8 cellular contexts compared by ENCODE assay signal in the genomic region with DNA sequence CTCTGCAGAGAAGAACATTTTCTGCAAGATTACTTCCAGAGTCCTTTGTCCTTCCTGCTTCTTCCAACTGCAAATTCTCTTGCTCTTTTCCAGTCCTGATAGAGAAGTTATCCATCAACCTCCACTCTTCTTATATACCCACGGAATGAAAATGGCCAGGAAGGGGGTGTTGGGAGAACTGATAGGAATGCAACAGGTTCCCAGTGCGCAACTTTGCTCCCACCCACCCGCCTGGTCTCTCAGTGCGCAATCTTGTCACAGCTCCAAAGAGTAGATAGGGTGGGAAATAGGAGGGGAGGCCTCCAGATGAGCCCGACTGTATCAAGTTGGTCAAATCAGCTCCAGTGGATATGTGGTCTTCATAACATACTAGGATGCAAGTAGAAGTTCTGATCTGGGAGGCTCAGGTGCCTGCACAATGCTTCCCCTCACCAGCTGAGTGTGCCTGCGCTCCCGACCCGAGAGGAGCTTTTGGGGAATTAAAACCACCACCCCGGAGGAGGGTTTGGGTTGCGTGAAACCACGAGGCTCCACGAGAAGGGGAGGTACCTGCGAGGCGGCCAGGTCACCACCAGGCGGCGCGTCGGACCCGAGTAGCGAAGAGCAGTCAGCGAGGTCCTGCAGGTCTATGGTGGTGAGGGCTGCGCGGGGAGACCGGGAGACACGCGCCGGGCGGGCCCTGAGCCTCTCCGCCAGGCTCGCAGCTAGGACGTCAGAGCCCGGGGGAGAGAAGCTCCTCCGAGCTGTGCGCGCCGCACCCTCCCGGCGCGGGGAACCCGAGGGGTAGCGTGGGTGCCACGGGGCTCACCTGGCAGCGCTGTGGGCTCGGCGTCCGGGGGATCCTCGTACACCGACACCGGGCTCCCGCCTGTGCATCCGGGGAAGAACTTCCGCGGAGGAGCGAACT. TPM values are rescaled to one million over a fixed set of nuclear protein-coding genes. Genes with fewer than 3 reads are reported as not detected.
DNase-seq lines count a peak whose midpoint lies in the region; TF ChIP-seq lines count a peak whose summit lies in the region.

No MANE protein-coding gene starts in this region.

- H3K36me3 ChIP-seq in ES-I3 (ENCODE audit: insufficient read depth, low read length) (no peaks in the 10 kb centered on the region), SJCRH30 (no peaks in the 10 kb centered on the region), ascending aorta (no peaks in the 10 kb centered on the region)

- H3K9ac ChIP-seq in ES-I3 (ENCODE audit: low read depth, low read length): peak overlapping the region; percentile 62

- DNase-seq in GOT3 (lab: John Stamatoyannopoulos, UW) (peak; percentile 6), LoVo (ENCODE audit: low spot score) (peak; percentile 85), SJCRH30 (peak; percentile 89 to 92), ascending aorta (ENCODE audit: low spot score in 2 of 2) (no peak), iPS-NIHi11 (ENCODE audit: low spot score) (peak; percentile 95), mesenteric fat pad (ENCODE audit: low spot score) (no peak)
- peak; percentile 69 for DNase-seq in stimulated activated CD4-positive, alpha-beta T cell treated with anti-CD3 and anti-CD28 coated beads, Interleukin-2, amount 100 ng/mL, for 48 hours

- H3K9me3 ChIP-seq in ES-I3 (ENCODE audit: control insufficient read depth, insufficient read depth, low read length) (no peaks in the 10 kb centered on the region), SJCRH30 (replicated peaks) (no peaks in the 10 kb centered on the region), ascending aorta (no peaks in the 10 kb centered on the region)

- H3K4me3 ChIP-seq in SJCRH30 (peak overlapping the region; percentile 68), ascending aorta (peak overlapping the region; percentile 49 to 70)

- intact Hi-C loops in ascending aorta (cut with DNase I): loop anchor here (5.0 kb wide), 1 partner anchor 486 kb away; the partner anchor contains the start of gene SLC38A9

- TF ChIP-seq CTCF in ascending aorta (IDR thresholded peaks at IDR 0.05): no peak

- H3K4me1 ChIP-seq in ES-I3 (ENCODE audit: insufficient read depth, low read length) (peaks cover 9% of the 10 kb centered on the region), SJCRH30 (peaks cover 6% of the 10 kb centered on the region; the same call in 1 of the 2 replicates), ascending aorta (peaks cover 11 to 13% of the 10 kb centered on the region in 2 donors)

- H3K27ac ChIP-seq in SJCRH30 (no peak overlapping the region; the same call in 1 of the 2 replicates), ascending aorta (no peak overlapping the region)

- no peaks in the 10 kb centered on the region for H3K27me3 ChIP-seq in SJCRH30
- peaks cover 41% of the 10 kb centered on the region for H3K27me3 ChIP-seq in ascending aorta

RNA-seq across cellular contexts. Expression of gene MCIDAS, which starts 0.8 kb away (rescaled TPM):
- total RNA-seq in SJCRH30 (2014; rRNA removed; shearing (Covaris generic)): 0.71 and 0.83 TPM in 2 replicates
- total RNA-seq in ascending aorta (not detected), mesenteric fat pad (not detected)

RNA-seq across cellular contexts. Expression of gene CCNO, which starts 7.1 kb away (rescaled TPM):
- 0.35 and 0.43 TPM in 2 replicates for total RNA-seq in SJCRH30 (2014; rRNA removed; shearing (Covaris generic))
- total RNA-seq in ascending aorta: 43.2 TPM
- not detected for total RNA-seq in mesenteric fat pad

RNA-seq across cellular contexts. Expression of gene CDC20B, which starts 53.3 kb away (rescaled TPM):
- 0.02 TPM in 1 of 2 replicates, not detected in the other for total RNA-seq in SJCRH30 (2014; rRNA removed; shearing (Covaris generic))
- total RNA-seq in ascending aorta (not detected), mesenteric fat pad (not detected)

Comparison
In these comparisons a context has a peak if more than half of its experiments do, and no peak if none do; other contexts are left out.
1. DNase-seq: peak in GOT3 (single experiment), LoVo (single experiment), SJCRH30 (2 of 2), iPS-NIHi11 (single experiment) and stimulated activated CD4-positive, alpha-beta T cell treated with anti-CD3 and anti-CD28 coated beads, Interleukin-2, amount 100 ng/mL, for 48 hours (2 of 2); none in ascending aorta (0 of 2) and mesenteric fat pad (single experiment).
2. RNA of gene CCNO, which starts 7.1 kb away (total RNA-seq): 43.2 TPM in ascending aorta (single experiment); 0.35 to 0.43 TPM in SJCRH30 and not detected in mesenteric fat pad (single experiment); every median in the first group is over 10 times any median in the second.